In the genomic region with DNA sequence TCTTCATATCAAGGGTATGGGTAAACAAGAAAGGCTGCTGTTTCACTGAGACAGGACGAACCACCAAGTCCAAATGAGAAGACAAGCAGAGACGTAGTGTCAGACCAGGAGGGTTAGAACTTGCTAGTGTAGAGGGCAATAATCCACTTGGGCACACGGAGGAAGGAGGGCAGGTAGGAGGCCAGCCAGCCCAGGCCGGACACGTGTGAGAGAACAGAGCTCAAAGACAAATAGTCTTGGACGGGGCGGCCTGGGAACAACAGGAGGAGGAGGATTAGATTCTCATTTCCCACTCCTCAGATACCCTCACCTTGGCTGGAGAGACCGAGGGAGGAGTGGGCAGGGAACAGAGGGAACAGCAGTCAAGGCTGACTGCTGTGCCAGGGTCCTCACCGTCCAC, we compare ENCODE assay signal across 1 cellular context.
TF ChIP-seq lines count a peak whose summit lies in the region.

No MANE protein-coding gene starts in this region.

TF ChIP-seq in H1, 55 proteins besides CTCF, POLR2A, EP300 and RAD21:
- TF ChIP-seq TEAD4 (IDR thresholded peaks at IDR 0.05; ENCODE audit: low read depth, low read length) (no peak), RBBP5 (IDR thresholded peaks at IDR 0.05; ENCODE audit: borderline replicate concordance, low read depth, low read length) (no peak), NRF1 (IDR thresholded peaks at IDR 0.05; ENCODE audit: low read depth, low read length) (no peak)
